Comparison of ENCODE assay signal across 8 cellular contexts in genomic region chr15:69523010-69524001, GRCh38.
A peak's percentile ranks its signal among the peaks of the same experiment; 100 is the strongest.
DNase-seq lines count a peak whose midpoint lies in the region; ATAC-seq and TF ChIP-seq lines count a peak whose summit lies in the region.

No MANE protein-coding gene starts in this region.

- peak overlapping the region in 3 of 5 experiments; percentile 0 to 41 (median 1) for H3K4me3 Mint-ChIP-seq in brain

- H3K27ac Mint-ChIP-seq in brain: peak overlapping the region; percentile 70 to 90 (median 77)

- peaks cover 0 to 9% (median 0%) of the 10 kb centered on the region in 5 experiments for H3K9me3 Mint-ChIP-seq in brain

- DNase-seq in NCI-H345 (lab: John Stamatoyannopoulos, UW): peak; percentile 47
- DNase-seq in NCI-H345 treated with DMSO at 0.1 percent for 48 hours (lab: John Stamatoyannopoulos, UW; ENCODE audit: unreplicated experiment): no peak
- DNase-seq in NCI-H2029 treated with DMSO at 0.1 percent for 48 hours (lab: John Stamatoyannopoulos, UW): peak; percentile 31
- DNase-seq in UCSD-AML1 (lab: John Stamatoyannopoulos, UW; ENCODE audit: unreplicated experiment): peak; percentile 64
- peak; percentile 82 for DNase-seq in inferior parietal cortex (ENCODE audit: extremely low spot score)
- DNase-seq in stimulated activated CD4-positive, alpha-beta T cell treated with anti-CD3 and anti-CD28 coated beads, Interleukin-15, amount 100 ng/mL, for 48 hours (ENCODE audit: low read depth in 2 of 2): peak; percentile 42 to 66

- H3K36me3 Mint-ChIP-seq in brain: no peaks in the 10 kb centered on the region

- ATAC-seq in HG03175 (IDR thresholded peaks at IDR 0.05; ENCODE audit: unreplicated experiment): no peak

- peaks cover 5% of the 10 kb centered on the region for H3K27me3 Mint-ChIP-seq in brain

- peaks cover 50% of the 10 kb centered on the region for H3K4me1 Mint-ChIP-seq in brain

- TF ChIP-seq CTCF in brain (conservative IDR thresholded peaks at IDR 0.05): peak; percentile 81 to 89
